11 cellular contexts compared by ENCODE assay signal in the genomic region with DNA sequence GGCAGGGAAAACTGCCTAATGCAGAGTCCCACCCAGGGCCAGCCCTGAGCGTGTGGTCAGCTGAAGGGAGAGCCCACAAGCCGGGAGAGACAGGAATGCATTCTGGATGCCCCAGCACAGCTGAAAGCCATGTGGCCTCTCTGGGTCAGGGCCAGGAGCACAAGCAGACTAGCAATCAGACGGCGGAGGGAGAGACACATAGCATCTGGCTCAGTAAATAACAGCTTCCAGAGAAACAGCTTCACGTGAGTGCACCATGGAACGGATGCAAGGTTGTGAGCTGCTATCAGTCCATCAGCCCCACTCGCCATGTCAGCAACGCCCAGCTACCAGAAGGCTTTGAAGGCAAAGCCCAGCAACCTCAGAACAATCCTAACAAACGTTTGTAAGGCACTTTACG. TPM values are rescaled to one million over a fixed set of nuclear protein-coding genes. Genes with fewer than 3 reads are reported as not detected.
DNase-seq lines count a peak whose midpoint lies in the region; ATAC-seq and TF ChIP-seq lines count a peak whose summit lies in the region.
"Had no signal": no experiment of that assay in that cellular context is flagged by ENCODE, and none has a peak within 500 bp of the region (broad histone marks: within the 10 kb centered on the region; RNA-seq: fewer than 3 reads in every experiment).

No MANE protein-coding gene starts in this region.

- POLR2A ChIA-PET in AG04449 (lab: Yijun Ruan, JAX) = interaction anchor here (0.6 kb wide), 1 partner anchor 95 kb away, joined by 3 read pairs; no protein-coding TSS in a partner anchor

- TF ChIP-seq CTCF in AG04449 (IDR thresholded peaks at IDR 0.05; ENCODE audit: insufficient read depth, low read length, missing control alignments) (no peak), lung (IDR thresholded peaks at IDR 0.05; ENCODE audit: control extremely low read depth, extremely low read depth) (no peak)

- DNase-seq in AG04449 (ENCODE audit: low read depth, low spot score) (peak; percentile 58), M059J (ENCODE audit: low read depth) (peak; percentile 37), epidermal melanocyte (ENCODE audit: insufficient read length, low spot score) (peak; percentile 90), lung (ENCODE audit: low spot score) (no peak), NCI-H524 (lab: John Stamatoyannopoulos, UW) (no peak), NCI-H1105 treated with DMSO at 0.1 percent for 48 hours (lab: John Stamatoyannopoulos, UW) (no peak)
- DNase-seq: activated CD4-positive, alpha-beta T cell treated with anti-CD3 and anti-CD28 coated beads, Interleukin-2, amount 10 ng/mL, durations not matched to agents 7 days and 5 days had no signal

- H3K27ac ChIP-seq in lung (ENCODE audit: low read depth in 1 of 2, low read length in 1 of 2) = no peak overlapping the region
- H3K27ac ChIP-seq: epithelial cell of prostate, SK-N-MC had no signal

- H3K36me3 ChIP-seq in lung (ENCODE audit: control insufficient read depth in 2 of 2, insufficient read depth in 2 of 2, low read length in 2 of 2) = no peaks in the 10 kb centered on the region

- ATAC-seq in lung (ENCODE audit: insufficient read depth, low FRiP score) = peak; percentile 11
- ATAC-seq in GM19324 (IDR thresholded peaks at IDR 0.05; ENCODE audit: low FRiP score, unreplicated experiment) = no peak
- no peak for ATAC-seq in GM18520 (IDR thresholded peaks at IDR 0.05; ENCODE audit: unreplicated experiment)

- WGBS in lung, 2 donors = 61 to 62% methylated on average over 10 of the region's 10 CpGs

- peaks cover 0 to 5% of the 10 kb centered on the region in 2 donors for H3K4me1 ChIP-seq in lung (ENCODE audit: control insufficient read depth in 2 of 2, insufficient read depth in 2 of 2, low read length in 2 of 2)

- CTCF ChIA-PET in AG04449 (lab: Yijun Ruan, JAX) = interaction anchor here (1.3 to 5.3 kb wide), 5 partner anchors 11 to 193 kb away, joined by 3 to 35 read pairs (median 5); a partner anchor contains a TSS

- H3K4me3 ChIP-seq in AG04449 (ENCODE audit: low read depth, low read length) = no peak overlapping the region
- no peak overlapping the region for H3K4me3 ChIP-seq in lung
- H3K4me3 ChIP-seq: SK-N-MC had no signal

- no peaks in the 10 kb centered on the region for H3K9me3 ChIP-seq in lung (ENCODE audit: control insufficient read depth in 2 of 2, insufficient read depth in 1 of 2, low read length in 1 of 2)

- no peaks in the 10 kb centered on the region for H3K27me3 ChIP-seq in lung (ENCODE audit: control insufficient read depth, insufficient read depth)

RNA-seq across cellular contexts. Expression of a gene that starts 28.2 kb away (rescaled TPM):
- total RNA-seq in M059J (2014; rRNA removed; shearing (Covaris generic)) = 282 and 530 TPM in 2 replicates
- total RNA-seq in lung = 10 to 100 TPM; 35.1 to 53.0 TPM
- polyA plus RNA-seq in lung = 10 to 100 TPM; 29.3 to 33.1 TPM

RNA-seq across cellular contexts. Expression of a gene that starts 30.4 kb away (rescaled TPM):
- total RNA-seq in M059J (2014; rRNA removed; shearing (Covaris generic)) = 5.1 and 9.3 TPM in 2 replicates
- 10 to 100 TPM in 1 of 2 donors, 1 to 10 TPM in 1; 4.4 to 27.4 TPM for total RNA-seq in lung
- 10 to 100 TPM in 1 of 2 donors, 1 to 10 TPM in 1; 9.1 to 19.5 TPM for polyA plus RNA-seq in lung

Comparison
In these comparisons a context has a peak if more than half of its experiments do, and no peak if none do; other contexts are left out.
1. DNase-seq: peak in AG04449 (single experiment), M059J (single experiment) and epidermal melanocyte (single experiment); none in lung (single experiment), NCI-H524 (0 of 2) and NCI-H1105 treated with DMSO at 0.1 percent for 48 hours (single experiment).